In the genomic region with DNA sequence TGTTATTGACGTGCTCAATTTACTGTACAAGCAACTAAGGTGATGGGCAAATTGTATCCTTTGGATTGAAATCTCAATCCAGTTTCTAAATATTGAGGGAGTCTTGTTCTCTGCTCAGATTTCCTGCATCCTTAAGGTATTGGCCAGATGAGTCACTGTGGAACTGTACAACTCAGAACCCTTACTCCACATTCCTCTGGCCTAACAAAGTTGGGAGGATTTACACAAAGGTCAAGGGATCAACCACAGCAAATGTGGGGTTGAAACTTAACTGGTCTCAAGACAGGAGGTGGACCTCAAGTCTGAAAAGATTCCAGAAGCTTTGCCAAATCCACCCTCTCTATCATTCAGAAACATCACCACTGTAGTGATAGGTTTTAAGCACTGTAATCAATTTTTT, we compare ENCODE assay signal across 20 cellular contexts.
DNase-seq lines count a peak whose midpoint lies in the region; ATAC-seq, FAIRE-seq and TF ChIP-seq lines count a peak whose summit lies in the region.
"Had no signal": no experiment of that assay in that cellular context is flagged by ENCODE, and none has a peak within 500 bp of the region (broad histone marks: within the 10 kb centered on the region; RNA-seq: fewer than 3 reads in every experiment).

No MANE protein-coding gene starts in this region.

- H3K79me1 ChIP-seq in mesenchymal stem cell (replicated peaks; ENCODE audit: low read length, poor library complexity, severe bottlenecking) = no peaks in the 10 kb centered on the region

- H2BK12ac ChIP-seq in mesenchymal stem cell (ENCODE audit: low read length in 2 of 2) = no peak overlapping the region

- BruUV-seq in Calu3 (replicated peaks; lab: Mats Ljungman, UMichigan) = no TSS peak

- no peak overlapping the region for H3K18ac ChIP-seq in mesenchymal stem cell (ENCODE audit: low read depth in 1 of 2, low read length in 2 of 2)

- no peak overlapping the region for H2BK5ac ChIP-seq in mesenchymal stem cell (ENCODE audit: low read depth, low read length, poor library complexity, severe bottlenecking)

- no peak overlapping the region for H4K91ac ChIP-seq in mesenchymal stem cell (ENCODE audit: low read length)

- CTCF ChIA-PET in Calu3 (lab: Charles Lee) = interaction anchor here (0.7 kb wide), 1 partner anchor 15 kb away, joined by 3 read pairs; no protein-coding TSS in a partner anchor

- H3K27me3 ChIP-seq in body of pancreas (no peaks in the 10 kb centered on the region), mesenchymal stem cell (ENCODE audit: control insufficient read depth in 1 of 2, insufficient read depth in 1 of 2, low read length in 2 of 2) (no peaks in the 10 kb centered on the region), testis (no peaks in the 10 kb centered on the region)
- H3K27me3 ChIP-seq: esophagus muscularis mucosa, upper lobe of left lung had no signal

- no peaks in the 10 kb centered on the region for H3K4me1 Mint-ChIP-seq in Calu3 (ENCODE audit: low read depth, unreplicated experiment)

- H3K9ac ChIP-seq in mesenchymal stem cell (ENCODE audit: low read length) = peak overlapping the region; percentile 41

- no peak overlapping the region for H4K8ac ChIP-seq in mesenchymal stem cell (ENCODE audit: low read length)

- TF ChIP-seq CTCF in body of pancreas (IDR thresholded peaks at IDR 0.05) = no peak
- TF ChIP-seq CTCF in testis (IDR thresholded peaks at IDR 0.05) = no peak
- no peak for TF ChIP-seq CTCF in Calu3 (IDR thresholded peaks at IDR 0.05; ENCODE audit: unreplicated experiment)

- H2BK15ac ChIP-seq in mesenchymal stem cell (ENCODE audit: low read depth, poor library complexity, severe bottlenecking) = no peak overlapping the region

- H2AK5ac ChIP-seq in mesenchymal stem cell (ENCODE audit: low read length, severe bottlenecking) = no peak overlapping the region

- H3K27ac ChIP-seq in body of pancreas = peak overlapping the region; percentile 77 to 81 (median 79)
- no peak overlapping the region for H3K27ac ChIP-seq in mesenchymal stem cell (ENCODE audit: low read length, poor library complexity, severe bottlenecking)
- H3K27ac ChIP-seq in testis = no peak overlapping the region
- H3K27ac ChIP-seq: esophagus muscularis mucosa, upper lobe of left lung had no signal

- no peak overlapping the region for H3K27ac Mint-ChIP-seq in Calu3 (ENCODE audit: unreplicated experiment)
- H3K27ac Mint-ChIP-seq: activated T-helper 2 cell treated with anti-CD3 and anti-CD28 coated beads, Interferon-gamma antibody, Interleukin-2, Interleukin-4, amounts not matched to agents 10 μg/mL and 5 μg/mL and 100 μg/mL, durations not matched to agents 14 hours and 24 hours and 36 hours had no signal

- H3K27me3 Mint-ChIP-seq in Calu3 (ENCODE audit: unreplicated experiment) = no peaks in the 10 kb centered on the region

- H3K4me2 ChIP-seq in mesenchymal stem cell (ENCODE audit: low read length, poor library complexity, severe bottlenecking) = no peak overlapping the region

- no peak overlapping the region for H2BK120ac ChIP-seq in mesenchymal stem cell (ENCODE audit: low read depth, low read length)

- H3K36me3 ChIP-seq in body of pancreas (replicated peaks in 1 of 2; ENCODE audit: insufficient read depth in 1 of 2, low read depth in 2 of 2) = no peaks in the 10 kb centered on the region
- H3K36me3 ChIP-seq in mesenchymal stem cell (ENCODE audit: control insufficient read depth in 1 of 2, insufficient read depth in 2 of 2, low read depth in 1 of 2, low read length in 2 of 2) = no peaks in the 10 kb centered on the region
- no peaks in the 10 kb centered on the region for H3K36me3 ChIP-seq in testis (ENCODE audit: low read depth, missing control alignments)
- H3K36me3 ChIP-seq: esophagus muscularis mucosa, upper lobe of left lung had no signal

- TF ChIP-seq POLR2A in body of pancreas (IDR thresholded peaks at IDR 0.05) = no peak
- TF ChIP-seq POLR2A in testis (IDR thresholded peaks at IDR 0.05) = no peak

- peak; percentile 90 for FAIRE-seq in HTR-8/SVneo (lab: Jason Lieb, UNC)
- FAIRE-seq: GM18507, K562, keratinocyte had no signal

- intact Hi-C loops in body of pancreas (cut with DNase I) = no loop called here
- intact Hi-C loops in testis (cut with DNase I; ENCODE audit: low total_unique reads) = no loop called here
- intact Hi-C loops in Calu3 (cut with micrococcal nuclease; ENCODE audit: unreplicated experiment) = no loop called here

- H3K36me3 Mint-ChIP-seq in Calu3 (ENCODE audit: insufficient read depth, unreplicated experiment) = no peaks in the 10 kb centered on the region
- H3K36me3 Mint-ChIP-seq: naive thymus-derived CD8-positive, alpha-beta T cell had no signal

- H3K4me1 ChIP-seq in body of pancreas = peaks cover 44% of the 10 kb centered on the region
- H3K4me1 ChIP-seq in mesenchymal stem cell (ENCODE audit: control insufficient read depth, insufficient read depth, low read depth, low read length) = no peaks in the 10 kb centered on the region
- H3K4me1 ChIP-seq in testis = no peaks in the 10 kb centered on the region
- H3K4me1 ChIP-seq: esophagus muscularis mucosa, upper lobe of left lung had no signal

- H3K9me3 Mint-ChIP-seq in Calu3 (ENCODE audit: low read depth, unreplicated experiment) = peaks cover 8% of the 10 kb centered on the region
- H3K9me3 Mint-ChIP-seq: activated T-helper 2 cell treated with anti-CD3 and anti-CD28 coated beads, Interferon-gamma antibody, Interleukin-2, Interleukin-4, amounts not matched to agents 10 μg/mL and 5 μg/mL and 100 μg/mL, durations not matched to agents 14 hours and 24 hours and 36 hours had no signal

- DNase-seq in AG08395 (ENCODE audit: low spot score) = peak; percentile 66
- DNase-seq in HTR-8/SVneo (ENCODE audit: insufficient read length, low spot score) = peak; percentile 73
- DNase-seq in body of pancreas = no peak
- peak; percentile 68 for DNase-seq in mesenchymal stem cell
- no peak for DNase-seq in central memory CD4-positive, alpha-beta T cell
- no peak for DNase-seq in NCI-H2107 treated with DMSO at 0.1 percent for 48 hours (lab: John Stamatoyannopoulos, UW; ENCODE audit: unreplicated experiment)
- DNase-seq in testis = no peak
- no peak for DNase-seq in Calu3
- DNase-seq: activated CD4-positive, alpha-beta T cell treated with anti-CD3 and anti-CD28 coated beads, Interleukin-2, amount 50 U/mL, for 1 hour; DMS79 treated with DMSO at 0.1 percent for 48 hours; NCI-H2081 treated with DMSO at 0.1 percent for 48 hours had no signal

- H3K14ac ChIP-seq in mesenchymal stem cell (ENCODE audit: low read length in 2 of 2) = no peak overlapping the region

- no peak overlapping the region for H3K4ac ChIP-seq in mesenchymal stem cell (ENCODE audit: low read depth in 1 of 2, low read length in 2 of 2)

- ATAC-seq in body of pancreas = no peak
- ATAC-seq: HCT116, K562 had no signal

- no peaks in the 10 kb centered on the region for H3K9me3 ChIP-seq in body of pancreas
- no peaks in the 10 kb centered on the region for H3K9me3 ChIP-seq in mesenchymal stem cell (ENCODE audit: control insufficient read depth, low read length)
- H3K9me3 ChIP-seq in testis = no peaks in the 10 kb centered on the region
- H3K9me3 ChIP-seq: esophagus muscularis mucosa, upper lobe of left lung had no signal

- no peak overlapping the region for H2AFZ ChIP-seq in mesenchymal stem cell (ENCODE audit: low read depth, low read length)

- no peak overlapping the region for H3K4me3 Mint-ChIP-seq in Calu3 (ENCODE audit: low read depth, unreplicated experiment)
- H3K4me3 Mint-ChIP-seq: central memory CD8-positive, alpha-beta T cell had no signal

- H3K23ac ChIP-seq in mesenchymal stem cell (ENCODE audit: low read length in 2 of 2) = no peak overlapping the region

- WGBS in body of pancreas, 2 donors = 84 to 97% methylated on average over 1 of the region's 1 CpG
- 83% methylated on average over 1 of the region's 1 CpG for WGBS in mesenchymal stem cell
- WGBS in testis, 2 donors = 87 to 88% methylated on average over 1 of the region's 1 CpG

- no peak overlapping the region for H3K4me3 ChIP-seq in body of pancreas
- H3K4me3 ChIP-seq in mesenchymal stem cell (ENCODE audit: insufficient read depth in 1 of 2, low read depth in 1 of 2, low read length in 2 of 2) = peak overlapping the region in 1 of 2 experiments; percentile 35
- no peak overlapping the region for H3K4me3 ChIP-seq in testis
- H3K4me3 ChIP-seq: esophagus muscularis mucosa, K562, upper lobe of left lung had no signal

Comparison
In these comparisons a context has a peak if more than half of its experiments do, and no peak if none do; other contexts are left out.
1. DNase-seq: peak in AG08395 (single experiment), HTR-8/SVneo (single experiment) and mesenchymal stem cell (single experiment); none in body of pancreas (0 of 4), central memory CD4-positive, alpha-beta T cell (single experiment), NCI-H2107 treated with DMSO at 0.1 percent for 48 hours (single experiment), testis (single experiment) and Calu3 (single experiment).
2. H3K27ac ChIP-seq: peak in body of pancreas (4 of 4); none in mesenchymal stem cell (single experiment) and testis (0 of 2).